In the genomic region with DNA sequence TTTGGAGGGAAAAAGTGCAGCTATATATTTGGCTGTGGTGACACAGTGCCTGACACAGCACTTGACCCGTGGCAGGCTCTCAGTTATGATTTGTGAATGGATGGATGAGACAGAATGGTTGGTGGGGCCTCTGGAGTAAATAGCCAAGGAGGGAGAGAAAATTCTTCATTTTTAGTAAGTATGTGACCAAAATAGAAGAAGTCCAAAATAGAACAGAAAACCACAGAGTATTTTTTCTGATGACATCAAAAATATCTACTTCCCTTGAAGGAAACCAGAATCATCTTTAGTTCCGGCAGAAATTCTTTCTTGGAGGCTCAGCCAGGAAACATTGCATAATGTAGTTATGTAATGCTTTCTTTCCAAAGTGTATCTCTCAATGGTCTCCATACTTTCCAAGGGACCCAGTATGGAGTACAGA, we compare ENCODE assay signal across 14 cellular contexts.
DNase-seq lines count a peak whose midpoint lies in the region; ATAC-seq, FAIRE-seq and TF ChIP-seq lines count a peak whose summit lies in the region.
"Had no signal": no experiment of that assay in that cellular context is flagged by ENCODE, and none has a peak within 500 bp of the region (broad histone marks: within the 10 kb centered on the region; RNA-seq: fewer than 3 reads in every experiment).

No MANE protein-coding gene starts in this region.

- BruUV-seq in HepG2 (replicated peaks; lab: Mats Ljungman, UMichigan), result no TSS peak

- H3K27ac ChIP-seq in liver (ENCODE audit: low read depth in 1 of 2, low read length in 2 of 2) (peak overlapping the region; percentile 25 to 41), HepG2 (ENCODE audit: extremely low read length, insufficient read depth, low read length) (no peak overlapping the region), right lobe of liver (peak overlapping the region in 2 of 3 donors; percentile 21 to 40), aorta (ENCODE audit: low read depth in 1 of 2, low read length in 2 of 2) (peak overlapping the region; percentile 3 to 45)
- H3K27ac ChIP-seq: neutrophil had no signal

- H3K4me3 ChIP-seq in liver (ENCODE audit: low read depth in 1 of 3, low read length in 3 of 3) (no peak overlapping the region), HepG2 (replicated peaks in 1 of 3; ENCODE audit: insufficient read depth in 1 of 3, low read depth in 2 of 3, low read length in 3 of 3) (no peak overlapping the region), right lobe of liver (no peak overlapping the region), aorta (ENCODE audit: low read length in 2 of 2) (no peak overlapping the region)

- H3K27me3 ChIP-seq in liver (ENCODE audit: control insufficient read depth in 4 of 4, insufficient read depth in 4 of 4, low read length in 3 of 4), result peaks cover 0 to 3% (median 1%) of the 10 kb centered on the region in 4 donors
- H3K27me3 ChIP-seq in HepG2 (ENCODE audit: control insufficient read depth in 1 of 2, insufficient read depth in 2 of 2, low read length in 2 of 2), result peaks cover under 1 to 4% of the 10 kb centered on the region in 2 experiments; a peak in 3 of 5 replicates
- H3K27me3 ChIP-seq in right lobe of liver, result no peaks in the 10 kb centered on the region
- no peaks in the 10 kb centered on the region for H3K27me3 ChIP-seq in aorta (ENCODE audit: control insufficient read depth in 1 of 2, insufficient read depth in 2 of 2, low read length in 1 of 2)

- H3K4me2 ChIP-seq in HepG2 (ENCODE audit: low read depth, low read length), result no peak overlapping the region

- 39% methylated on average over 2 of the region's 2 CpGs for WGBS in liver
- 14% methylated on average over 2 of the region's 2 CpGs for WGBS in HepG2 (ENCODE audit: low lambda C conversion rate)
- 10% methylated on average over 2 of the region's 2 CpGs for WGBS in right lobe of liver (ENCODE audit: insufficient coverage, low coverage, low lambda C conversion rate, missing lambda C conversion rate)
- 0 to 2% methylated on average over 2 of the region's 2 CpGs for WGBS in aorta, 2 donors

- H4K20me1 ChIP-seq in HepG2 (ENCODE audit: insufficient read depth, low read length), result no peaks in the 10 kb centered on the region

- H3K27ac Mint-ChIP-seq in activated naive CD8-positive, alpha-beta T cell treated with anti-CD3 and anti-CD28 coated beads, Interleukin-2, amount 10 ng/mL, durations not matched to agents 7 days and 5 days, result no peak overlapping the region
- H3K27ac Mint-ChIP-seq: activated B cell treated with CpG ODN at 0.5 μM for 24 hours; activated T-cell treated with anti-CD3 and anti-CD28 coated beads, Interleukin-2, amount 50 U/mL, for 72 hours had no signal

- no peaks in the 10 kb centered on the region for H3K9me3 Mint-ChIP-seq in activated naive CD8-positive, alpha-beta T cell treated with anti-CD3 and anti-CD28 coated beads, Interleukin-2, amount 10 ng/mL, durations not matched to agents 7 days and 5 days
- H3K9me3 Mint-ChIP-seq: activated B cell treated with CpG ODN at 0.5 μM for 24 hours; activated T-cell treated with anti-CD3 and anti-CD28 coated beads, Interleukin-2, amount 50 U/mL, for 72 hours had no signal

- no peaks in the 10 kb centered on the region for H3K36me3 Mint-ChIP-seq in activated naive CD8-positive, alpha-beta T cell treated with anti-CD3 and anti-CD28 coated beads, Interleukin-2, amount 10 ng/mL, durations not matched to agents 7 days and 5 days

- TF ChIP-seq CTCF in liver (IDR thresholded peaks at IDR 0.05; ENCODE audit: low read depth, low read length, missing input control) (no peak), HepG2 (CRISPR knock-in tag; IDR thresholded peaks at IDR 0.05) (no peak), right lobe of liver (IDR thresholded peaks at IDR 0.05) (no peak)

- peaks cover 4% of the 10 kb centered on the region for H3K4me1 Mint-ChIP-seq in activated naive CD8-positive, alpha-beta T cell treated with anti-CD3 and anti-CD28 coated beads, Interleukin-2, amount 10 ng/mL, durations not matched to agents 7 days and 5 days

- peaks cover 0 to 5% (median 0%) of the 10 kb centered on the region in 4 donors for H3K4me1 ChIP-seq in liver (ENCODE audit: control insufficient read depth in 4 of 4, insufficient read depth in 4 of 4, low read length in 3 of 4)
- no peaks in the 10 kb centered on the region for H3K4me1 ChIP-seq in HepG2 (ENCODE audit: insufficient read depth, low read length)
- H3K4me1 ChIP-seq in right lobe of liver, result no peaks in the 10 kb centered on the region
- H3K4me1 ChIP-seq in aorta (ENCODE audit: control insufficient read depth in 1 of 2, insufficient read depth in 2 of 2, low read length in 2 of 2), result no peaks in the 10 kb centered on the region

- CTCF ChIA-PET in HepG2 (lab: Yijun Ruan, JAX; ENCODE audit: low intra/inter-chr PET ratio, low total read pairs), result no interaction called here

- H3K27me3 Mint-ChIP-seq in activated naive CD8-positive, alpha-beta T cell treated with anti-CD3 and anti-CD28 coated beads, Interleukin-2, amount 10 ng/mL, durations not matched to agents 7 days and 5 days, result peaks cover 20% of the 10 kb centered on the region

- TF ChIP-seq RAD21 in liver (IDR thresholded peaks at IDR 0.05), result no peak
- TF ChIP-seq RAD21 in HepG2 (CRISPR knock-in tag; IDR thresholded peaks at IDR 0.05), result no peak

- TF ChIP-seq EP300 in HepG2 (IDR thresholded peaks at IDR 0.05; ENCODE audit: low read depth in 2 of 2, low read length in 2 of 2) (no peak), HepG2 (CRISPR knock-in tag; IDR thresholded peaks at IDR 0.05; ENCODE audit: borderline replicate concordance) (no peak)

- no peak for FAIRE-seq in HepG2 (lab: Jason Lieb, UNC)
- FAIRE-seq: islet of Langerhans had no signal

- POLR2A ChIA-PET in HepG2 (lab: Yijun Ruan, JAX), result no interaction called here
- POLR2A ChIA-PET in activated naive CD8-positive, alpha-beta T cell treated with anti-CD3 and anti-CD28 coated beads, Interleukin-2, amount 10 ng/mL, durations not matched to agents 7 days and 5 days (lab: Charles Lee), result no interaction called here

- no peak for ATAC-seq in HepG2
- ATAC-seq in activated naive CD8-positive, alpha-beta T cell treated with anti-CD3 and anti-CD28 coated beads, Interleukin-2, amount 10 ng/mL, durations not matched to agents 7 days and 5 days (ENCODE audit: low read depth), result no peak
- peak; percentile 37 to 53 (median 44) for ATAC-seq in right lobe of liver
- peak; percentile 57 for ATAC-seq in aorta (ENCODE audit: low FRiP score)
- ATAC-seq in HG02642 (IDR thresholded peaks at IDR 0.05; ENCODE audit: poor library complexity, unreplicated experiment), result no peak
- ATAC-seq: activated T-cell treated with anti-CD3 and anti-CD28 coated beads, Interleukin-2, amount 50 U/mL, for 72 hours had no signal

- no peak for DNase-seq in HepG2 (ENCODE audit: low spot score)
- no peak for DNase-seq in activated naive CD8-positive, alpha-beta T cell treated with anti-CD3 and anti-CD28 coated beads, Interleukin-2, amount 10 ng/mL, durations not matched to agents 7 days and 5 days
- DNase-seq in right lobe of liver, result no peak
- no peak for DNase-seq in aorta
- no peak for DNase-seq in GDM1 (lab: John Stamatoyannopoulos, UW)
- DNase-seq in NCI-H1105 (lab: John Stamatoyannopoulos, UW), result no peak
- DNase-seq: activated B cell treated with CpG ODN at 0.5 μM for 24 hours; activated T-cell treated with anti-CD3 and anti-CD28 coated beads, Interleukin-2, amount 50 U/mL, for 72 hours; stimulated activated CD4-positive, alpha-beta T cell treated with anti-CD3 and anti-CD28 coated beads, Interleukin-2, amount 100 ng/mL, for 24 hours; stimulated activated naive CD4-positive, alpha-beta T cell treated with Interleukin-2 at 50 U/mL for 16 hours had no signal

- H3K79me2 ChIP-seq in HepG2 (ENCODE audit: insufficient read depth, low read length), result no peaks in the 10 kb centered on the region

- H2AFZ ChIP-seq in HepG2 (ENCODE audit: low read length), result no peak overlapping the region

- H3K4me3 Mint-ChIP-seq in activated naive CD8-positive, alpha-beta T cell treated with anti-CD3 and anti-CD28 coated beads, Interleukin-2, amount 10 ng/mL, durations not matched to agents 7 days and 5 days, result peak overlapping the region; percentile 30
- H3K4me3 Mint-ChIP-seq: activated B cell treated with CpG ODN at 0.5 μM for 24 hours had no signal

- intact Hi-C loops in HepG2 (cut with micrococcal nuclease; ENCODE audit: unreplicated experiment), result no loop called here
- intact Hi-C loops in right lobe of liver (cut with DNase I), result no loop called here
- intact Hi-C loops in aorta (cut with DNase I), result no loop called here

- TF ChIP-seq POLR2A in HepG2 (IDR thresholded peaks at IDR 0.05; ENCODE audit: insufficient read depth in 1 of 2, low read depth in 2 of 2, low read length in 2 of 2), result no peak
- TF ChIP-seq POLR2A in right lobe of liver (IDR thresholded peaks at IDR 0.05), result no peak

- H3K36me3 ChIP-seq in liver (ENCODE audit: control insufficient read depth in 4 of 4, insufficient read depth in 3 of 4, low read depth in 1 of 4, low read length in 3 of 4) (no peaks in the 10 kb centered on the region), HepG2 (replicated peaks in 1 of 2; ENCODE audit: control insufficient read depth in 1 of 2, insufficient read depth in 2 of 2, low read length in 2 of 2) (no peaks in the 10 kb centered on the region), right lobe of liver (no peaks in the 10 kb centered on the region), aorta (ENCODE audit: control insufficient read depth in 1 of 2, insufficient read depth in 2 of 2, low read length in 1 of 2) (no peaks in the 10 kb centered on the region)
- H3K36me3 ChIP-seq: neutrophil had no signal

- H3K9ac ChIP-seq in liver (ENCODE audit: low read depth in 1 of 2, low read length in 2 of 2), result no peak overlapping the region
- no peak overlapping the region for H3K9ac ChIP-seq in HepG2 (ENCODE audit: insufficient read depth, low read depth, low read length)

- in situ Hi-C loops in HepG2 (cut with HindIII; ENCODE audit: extremely low pct_ligation_motif_present, low pct_unique_long_range_greater_than_20kb), result no loop called here

- H3K9me3 ChIP-seq in liver (ENCODE audit: control insufficient read depth in 4 of 4, low read length in 3 of 4) (no peaks in the 10 kb centered on the region), HepG2 (ENCODE audit: low read length) (no peaks in the 10 kb centered on the region), right lobe of liver (no peaks in the 10 kb centered on the region), aorta (ENCODE audit: control insufficient read depth, low read length) (no peaks in the 10 kb centered on the region)
- H3K9me3 ChIP-seq: neutrophil had no signal

TF ChIP-seq in liver, 16 proteins besides CTCF, POLR2A, EP300 and RAD21:
- TF ChIP-seq GABPA (IDR thresholded peaks at IDR 0.05 in 1 of 2, conservative IDR thresholded peaks at IDR 0.05 in 1 of 2) (peak; percentile 24 to 49), JUND (IDR thresholded peaks at IDR 0.05) (no peak), EGR1 (IDR thresholded peaks at IDR 0.05; ENCODE audit: low read depth in 2 of 2) (no peak), FOXA1 (IDR thresholded peaks at IDR 0.05) (no peak)

Comparison
In these comparisons a context has a peak if more than half of its experiments do, and no peak if none do; other contexts are left out.
1. ATAC-seq: peak in right lobe of liver (4 of 4) and aorta (single experiment); none in HepG2 (single experiment), activated naive CD8-positive, alpha-beta T cell treated with anti-CD3 and anti-CD28 coated beads, Interleukin-2, amount 10 ng/mL, durations not matched to agents 7 days and 5 days (single experiment) and HG02642 (single experiment).